ENCODE assay signal across 14 cellular contexts in the genomic region with DNA sequence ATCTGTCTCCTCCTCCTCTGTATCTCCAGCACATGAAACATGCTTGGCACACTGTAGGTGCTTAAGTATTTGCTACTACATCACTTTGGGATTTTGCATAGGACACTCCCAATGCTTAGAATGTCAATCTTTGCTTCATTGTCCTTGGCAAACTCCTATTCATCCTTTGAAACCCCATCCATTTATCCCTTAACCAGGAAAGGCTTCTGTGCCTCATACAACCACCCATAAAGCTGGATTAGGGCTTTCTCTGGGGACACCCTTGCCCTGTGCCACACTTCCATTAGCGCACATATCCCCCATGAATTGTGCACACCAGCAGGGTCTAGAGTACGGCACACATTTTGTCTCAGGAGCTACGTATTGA. TPM values are rescaled to one million over a fixed set of nuclear protein-coding genes. Genes with fewer than 3 reads are reported as not detected.
DNase-seq lines count a peak whose midpoint lies in the region; ATAC-seq and TF ChIP-seq lines count a peak whose summit lies in the region.
"Had no signal": no experiment of that assay in that cellular context is flagged by ENCODE, and none has a peak within 500 bp of the region (broad histone marks: within the 10 kb centered on the region; RNA-seq: fewer than 3 reads in every experiment).

No MANE protein-coding gene starts in this region.

- TF ChIP-seq CTCF in brain (conservative IDR thresholded peaks at IDR 0.05) (no peak), upper lobe of right lung (IDR thresholded peaks at IDR 0.05) (no peak)

- WGBS in mesendoderm (ENCODE audit: extremely low coverage, insufficient coverage, low lambda C conversion rate) = no CpG with 5 or more reads among the region's 3 CpGs

- peaks cover 45% of the 10 kb centered on the region for H3K27me3 Mint-ChIP-seq in activated naive CD8-positive, alpha-beta T cell
- peaks cover 62% of the 10 kb centered on the region for H3K27me3 Mint-ChIP-seq in activated naive CD8-positive, alpha-beta T cell treated with anti-CD3 and anti-CD28 coated beads, Interleukin-2, amount 50 U/mL, for 24 hours
- peaks cover 90% of the 10 kb centered on the region for H3K27me3 Mint-ChIP-seq in brain

- H3K27me3 ChIP-seq in mesendoderm (ENCODE audit: insufficient read depth, low read length, poor library complexity) (no peaks in the 10 kb centered on the region), upper lobe of right lung (peaks cover 31% of the 10 kb centered on the region)

- H2BK15ac ChIP-seq in mesendoderm (replicated peaks; ENCODE audit: low read depth) = no peak overlapping the region

- intact Hi-C loops in upper lobe of right lung (cut with DNase I) = no loop called here

- no peaks in the 10 kb centered on the region for H3K36me3 ChIP-seq in mesendoderm (ENCODE audit: control insufficient read depth, insufficient read depth, low read length)
- no peaks in the 10 kb centered on the region for H3K36me3 ChIP-seq in upper lobe of right lung

- no peak overlapping the region for H2BK120ac ChIP-seq in mesendoderm (ENCODE audit: low read depth, low read length)

- no peak overlapping the region for H4K5ac ChIP-seq in mesendoderm (ENCODE audit: low read length)

- H3K18ac ChIP-seq in mesendoderm (ENCODE audit: low read length) = no peak overlapping the region

- peaks cover 2% of the 10 kb centered on the region for H3K36me3 Mint-ChIP-seq in activated naive CD8-positive, alpha-beta T cell
- H3K36me3 Mint-ChIP-seq in activated naive CD8-positive, alpha-beta T cell treated with anti-CD3 and anti-CD28 coated beads, Interleukin-2, amount 50 U/mL, for 24 hours (ENCODE audit: low read depth) = peaks cover 4% of the 10 kb centered on the region
- no peaks in the 10 kb centered on the region for H3K36me3 Mint-ChIP-seq in brain

- peak overlapping the region; percentile 74 for H3K4me3 Mint-ChIP-seq in activated naive CD8-positive, alpha-beta T cell
- no peak overlapping the region for H3K4me3 Mint-ChIP-seq in activated naive CD8-positive, alpha-beta T cell treated with anti-CD3 and anti-CD28 coated beads, Interleukin-2, amount 50 U/mL, for 24 hours
- H3K4me3 Mint-ChIP-seq in brain = peak overlapping the region; percentile 78 to 84 (median 84)

- peak overlapping the region; percentile 71 for H3K56ac ChIP-seq in mesendoderm (ENCODE audit: low read length)

- H3K9ac ChIP-seq in mesendoderm (ENCODE audit: low read length) = no peak overlapping the region

- H3K9me3 ChIP-seq in upper lobe of right lung = no peaks in the 10 kb centered on the region

- H4K8ac ChIP-seq in mesendoderm (ENCODE audit: low read depth, low read length) = no peak overlapping the region

- no peak for DNase-seq in activated naive CD8-positive, alpha-beta T cell treated with anti-CD3 and anti-CD28 coated beads, Interleukin-2, amount 50 U/mL, for 24 hours
- DNase-seq in mesendoderm (no peak), upper lobe of right lung (no peak), AML-193 (lab: John Stamatoyannopoulos, UW) (no peak), NCI-H1417 (lab: John Stamatoyannopoulos, UW) (no peak)
- DNase-seq in stimulated activated CD4-positive, alpha-beta T cell treated with anti-CD3 and anti-CD28 coated beads, Interleukin-1b, Interleukin-23, amount 100 ng/mL, for 48 hours = no peak
- DNase-seq: foreskin melanocyte; NCI-H446; stimulated activated CD4-positive, alpha-beta T cell treated with anti-CD3 and anti-CD28 coated beads, Interleukin-4, amount 100 ng/mL, for 24 hours had no signal

- H3K4me1 Mint-ChIP-seq in activated naive CD8-positive, alpha-beta T cell (ENCODE audit: low read depth) = peaks cover 9% of the 10 kb centered on the region
- peaks cover 8% of the 10 kb centered on the region for H3K4me1 Mint-ChIP-seq in activated naive CD8-positive, alpha-beta T cell treated with anti-CD3 and anti-CD28 coated beads, Interleukin-2, amount 50 U/mL, for 24 hours
- peaks cover 21% of the 10 kb centered on the region for H3K4me1 Mint-ChIP-seq in brain

- H2BK5ac ChIP-seq in mesendoderm (ENCODE audit: low read length) = no peak overlapping the region

- peak overlapping the region; percentile 40 for H3K4me2 ChIP-seq in mesendoderm (ENCODE audit: low read length)

- H3K79me2 ChIP-seq in mesendoderm (ENCODE audit: control insufficient read depth, insufficient read depth, low read length) = no peaks in the 10 kb centered on the region

- no peak overlapping the region for H3K4ac ChIP-seq in mesendoderm (ENCODE audit: low read depth, low read length)

- H3K27ac Mint-ChIP-seq in activated naive CD8-positive, alpha-beta T cell = peak overlapping the region; percentile 25
- no peak overlapping the region for H3K27ac Mint-ChIP-seq in activated naive CD8-positive, alpha-beta T cell treated with anti-CD3 and anti-CD28 coated beads, Interleukin-2, amount 50 U/mL, for 24 hours
- peak overlapping the region in 3 of 5 experiments; percentile 52 to 90 (median 78) for H3K27ac Mint-ChIP-seq in brain

- no peak overlapping the region for H3K27ac ChIP-seq in mesendoderm (ENCODE audit: low read depth, low read length)
- peak overlapping the region; percentile 73 for H3K27ac ChIP-seq in upper lobe of right lung

- no peak overlapping the region for H2AK5ac ChIP-seq in mesendoderm (ENCODE audit: low read length)

- H3K4me1 ChIP-seq in mesendoderm (ENCODE audit: control insufficient read depth, low read depth, low read length) (peaks cover 4% of the 10 kb centered on the region), upper lobe of right lung (no peaks in the 10 kb centered on the region)

- no peak for ATAC-seq in activated naive CD8-positive, alpha-beta T cell treated with anti-CD3 and anti-CD28 coated beads, Interleukin-2, amount 50 U/mL, for 24 hours
- no peak for ATAC-seq in upper lobe of right lung

- no peaks in the 10 kb centered on the region for H3K9me3 Mint-ChIP-seq in activated naive CD8-positive, alpha-beta T cell (ENCODE audit: low read depth)
- H3K9me3 Mint-ChIP-seq in activated naive CD8-positive, alpha-beta T cell treated with anti-CD3 and anti-CD28 coated beads, Interleukin-2, amount 50 U/mL, for 24 hours = no peaks in the 10 kb centered on the region
- peaks cover 0 to 14% (median 10%) of the 10 kb centered on the region in 5 experiments for H3K9me3 Mint-ChIP-seq in brain

- no peak overlapping the region for H3K23ac ChIP-seq in mesendoderm (ENCODE audit: low read length)

- H3K4me3 ChIP-seq in mesendoderm (ENCODE audit: low read length) (no peak overlapping the region), upper lobe of right lung (peak overlapping the region; percentile 43)

- H3K79me1 ChIP-seq in mesendoderm (ENCODE audit: low read length) = no peaks in the 10 kb centered on the region

RNA-seq across cellular contexts. Expression of gene EPS8L1, which starts 5.8 kb away (rescaled TPM):
- 5.5 TPM for polyA plus RNA-seq in brain (ENCODE audit: insufficient read depth, low read depth, low replicate concordance)
- 13.8 TPM for polyA plus RNA-seq in mesendoderm (2013, experiment 1 of 2)
- 11.6 TPM for polyA plus RNA-seq in mesendoderm (2013, experiment 2 of 2)
- total RNA-seq in upper lobe of right lung = 35.6 TPM

RNA-seq across cellular contexts. Expression of gene RDH13, which starts 6.9 kb away (rescaled TPM):
- 4.8 TPM for polyA plus RNA-seq in brain (ENCODE audit: insufficient read depth, low read depth, low replicate concordance)
- 14.3 TPM for polyA plus RNA-seq in mesendoderm (2013, experiment 1 of 2)
- polyA plus RNA-seq in mesendoderm (2013, experiment 2 of 2) = 14.3 TPM
- total RNA-seq in upper lobe of right lung = 30.0 TPM

RNA-seq across cellular contexts. Expression of gene GP6, which starts 31.8 kb away (rescaled TPM):
- not detected for polyA plus RNA-seq in brain (ENCODE audit: insufficient read depth, low read depth, low replicate concordance)
- polyA plus RNA-seq in mesendoderm (2013, experiment 1 of 2) = 0.10 TPM
- 0.04 TPM for polyA plus RNA-seq in mesendoderm (2013, experiment 2 of 2)
- total RNA-seq in upper lobe of right lung = 0.32 TPM
- total RNA-seq: M059J, pulmonary artery endothelial cell had no signal
- polyA plus RNA-seq: AG04450 had no signal

RNA-seq across cellular contexts. Expression of gene PPP1R12C, which starts 47.6 kb away (rescaled TPM):
- 56.9 TPM for polyA plus RNA-seq in brain (ENCODE audit: insufficient read depth, low read depth, low replicate concordance)
- polyA plus RNA-seq in mesendoderm (2013, experiment 1 of 2) = 42.5 TPM
- 43.2 TPM for polyA plus RNA-seq in mesendoderm (2013, experiment 2 of 2)
- 120 TPM for total RNA-seq in upper lobe of right lung
